ENCODE assay signal across 18 cellular contexts in the genomic region with DNA sequence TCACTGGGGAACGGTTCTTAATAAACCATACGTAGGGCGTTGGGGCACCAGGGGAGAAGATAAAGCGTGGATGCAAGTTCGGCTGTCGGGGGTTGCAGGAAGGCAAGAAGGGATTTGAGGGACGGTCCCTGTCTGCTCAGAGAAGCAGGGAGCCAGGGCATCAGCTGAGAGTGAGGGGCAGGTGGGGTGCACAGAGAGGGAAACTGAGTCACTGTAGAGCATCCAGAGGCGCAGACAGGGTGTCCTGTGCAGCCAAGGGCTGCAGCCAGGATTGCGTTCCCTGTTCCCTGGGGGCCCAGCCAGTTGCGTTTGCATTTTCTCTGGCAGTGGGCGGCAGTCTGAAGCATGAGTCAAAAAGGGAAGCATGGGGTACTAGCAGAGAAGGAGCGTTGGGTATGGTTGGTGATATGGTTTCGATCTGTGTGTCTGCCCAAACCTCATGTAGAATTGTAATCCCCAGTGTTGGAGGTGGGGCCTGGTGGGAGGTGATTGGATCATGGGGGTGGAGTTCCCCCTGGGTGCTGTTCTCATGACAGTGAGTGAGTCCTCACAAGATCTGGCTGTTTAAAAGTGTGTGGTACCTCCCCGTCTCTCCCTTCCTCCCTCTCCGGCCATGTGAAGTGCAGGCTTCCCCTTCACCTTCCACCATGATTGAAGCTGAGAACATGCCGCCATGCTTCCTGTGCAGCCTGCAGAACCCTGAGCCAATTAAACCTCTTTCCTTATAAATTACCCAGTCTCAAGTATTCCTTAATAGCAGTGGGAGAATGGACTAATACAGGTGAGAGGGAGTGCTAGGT.
DNase-seq lines count a peak whose midpoint lies in the region; ATAC-seq and TF ChIP-seq lines count a peak whose summit lies in the region.
"Had no signal": no experiment of that assay in that cellular context is flagged by ENCODE, and none has a peak within 500 bp of the region (broad histone marks: within the 10 kb centered on the region; RNA-seq: fewer than 3 reads in every experiment).

No MANE protein-coding gene starts in this region.

- no peaks in the 10 kb centered on the region for H3K9me3 ChIP-seq in ovary
- H3K9me3 ChIP-seq: spleen, thyroid gland had no signal

- WGBS in ovary, 3 donors, result 91 to 93% (median 91%) methylated on average over 16 of the region's 16 CpGs

- intact Hi-C loops in ovary (cut with DNase I), result no loop called here

- H3K27me3 ChIP-seq in ovary, result no peaks in the 10 kb centered on the region
- H3K27me3 ChIP-seq: thyroid gland had no signal

- TF ChIP-seq POLR2A in ovary (IDR thresholded peaks at IDR 0.05), result no peak

- no peak for TF ChIP-seq EP300 in ovary (IDR thresholded peaks at IDR 0.05)

- DNase-seq in activated CD4-positive, alpha-beta T cell treated with anti-CD3 and anti-CD28 coated beads, Interleukin-2, amount 50 U/mL, for 48 hours, result peak; percentile 44 to 48
- no peak for DNase-seq in activated CD4-positive, alpha-beta T cell treated with anti-CD3 and anti-CD28 coated beads, Interleukin-2, amount 50 U/mL, for 1 hour
- peak; percentile 24 for DNase-seq in GM12865 (ENCODE audit: low read depth)
- DNase-seq in activated CD8-positive, alpha-beta memory T cell treated with anti-CD3 and anti-CD28 coated beads, Interleukin-2, amount 50 U/mL, for 48 hours, result peak; percentile 49
- DNase-seq in ovary, result peak in 3 of 5 donors; percentile 3 to 13 (median 4)
- no peak for DNase-seq in NCI-H774 (lab: John Stamatoyannopoulos, UW)
- DNase-seq in NOMO-1 treated with DMSO at 0.1 percent for 48 hours (lab: John Stamatoyannopoulos, UW; ENCODE audit: unreplicated experiment), result no peak
- DNase-seq: ACHN, amygdala, cerebellar nuclear complex, glutamatergic neuron, NCI-H1105 treated with DMSO at 0.1 percent for 48 hours, thyroid gland had no signal

- peaks cover 3% of the 10 kb centered on the region for H3K4me1 ChIP-seq in ovary (ENCODE audit: insufficient read depth)

- H3K27ac ChIP-seq in ovary, result no peak overlapping the region
- H3K27ac ChIP-seq: epithelial cell of prostate, parathyroid adenoma, spleen, thyroid gland had no signal

- H3K36me3 ChIP-seq in ovary, result no peaks in the 10 kb centered on the region
- H3K36me3 ChIP-seq: spleen, thyroid gland had no signal

- ATAC-seq in GM21737 (IDR thresholded peaks at IDR 0.05; ENCODE audit: unreplicated experiment), result no peak
- ATAC-seq: SK-N-SH treated with all-trans-retinoic acid at 6 μM for 48 hours had no signal

- TF ChIP-seq CTCF in GM12865 (IDR thresholded peaks at IDR 0.05; ENCODE audit: insufficient read depth, low read depth, low read length, missing control alignments) (no peak), ovary (IDR thresholded peaks at IDR 0.05) (no peak)

- H3K4me3 ChIP-seq in GM12865 (ENCODE audit: low read depth, low read length), result no peak overlapping the region
- H3K4me3 ChIP-seq in ovary, result no peak overlapping the region
- H3K4me3 ChIP-seq: spleen, thyroid gland had no signal

Comparison
In these comparisons a context has a peak if more than half of its experiments do, and no peak if none do; other contexts are left out.
1. DNase-seq: peak in activated CD4-positive, alpha-beta T cell treated with anti-CD3 and anti-CD28 coated beads, Interleukin-2, amount 50 U/mL, for 48 hours (2 of 2), GM12865 (single experiment), activated CD8-positive, alpha-beta memory T cell treated with anti-CD3 and anti-CD28 coated beads, Interleukin-2, amount 50 U/mL, for 48 hours (single experiment) and ovary (3 of 5); none in activated CD4-positive, alpha-beta T cell treated with anti-CD3 and anti-CD28 coated beads, Interleukin-2, amount 50 U/mL, for 1 hour (single experiment), NCI-H774 (single experiment) and NOMO-1 treated with DMSO at 0.1 percent for 48 hours (single experiment).